9 cellular contexts compared by ENCODE assay signal in the genomic region with DNA sequence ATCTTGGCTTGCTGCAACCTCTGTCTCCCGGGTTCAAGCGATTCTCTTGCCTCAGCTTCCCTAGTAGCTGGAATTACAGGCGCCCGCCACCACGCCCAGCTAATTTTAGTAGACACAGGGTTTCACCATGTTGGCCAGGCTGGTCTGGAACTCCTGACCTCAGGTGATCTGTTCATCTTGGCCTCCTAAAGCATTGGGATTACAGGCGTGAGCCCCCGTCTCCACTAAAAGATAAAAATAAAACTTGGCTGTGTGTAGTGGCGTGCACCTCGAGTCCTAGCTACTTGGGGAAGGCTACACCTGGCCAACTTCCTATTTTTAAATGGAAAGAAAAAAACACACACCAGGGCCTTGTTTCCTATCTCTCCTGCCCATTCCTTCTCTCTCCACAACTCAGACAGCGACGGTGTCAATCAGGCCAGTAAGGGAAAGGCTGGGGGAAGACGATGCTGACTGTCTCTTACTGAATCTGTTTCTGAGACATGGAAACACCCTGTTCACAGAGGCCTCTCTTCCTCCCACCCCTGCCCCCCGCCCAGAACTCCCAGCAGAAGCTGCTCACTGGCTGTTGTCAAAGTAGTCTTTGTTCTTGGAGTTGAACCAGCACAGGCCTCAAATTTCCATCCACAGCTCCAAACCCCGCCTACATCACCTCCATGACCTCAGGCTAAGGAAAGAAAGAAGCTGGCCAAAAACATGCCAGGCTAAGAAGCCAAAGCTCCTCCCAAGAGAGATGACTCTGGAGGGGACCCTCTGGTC.
DNase-seq lines count a peak whose midpoint lies in the region; ATAC-seq and TF ChIP-seq lines count a peak whose summit lies in the region.
"Had no signal": no experiment of that assay in that cellular context is flagged by ENCODE, and none has a peak within 500 bp of the region (broad histone marks: within the 10 kb centered on the region; RNA-seq: fewer than 3 reads in every experiment).

No MANE protein-coding gene starts in this region.

- H3K36me3 Mint-ChIP-seq in osteocyte (ENCODE audit: unreplicated experiment): no peaks in the 10 kb centered on the region

- no peak for TF ChIP-seq RAD21 in SK-N-SH (IDR thresholded peaks at IDR 0.05; ENCODE audit: low read length)

- H3K36me3 ChIP-seq in BLaER1: peaks cover 35% of the 10 kb centered on the region
- H3K36me3 ChIP-seq in SK-N-SH (replicated peaks in 1 of 2; ENCODE audit: control insufficient read depth in 1 of 2, insufficient read depth in 2 of 2, low read length in 1 of 2): no peaks in the 10 kb centered on the region

- POLR2A ChIA-PET in SK-N-SH (lab: Yijun Ruan, JAX): no interaction called here

- H3K9me3 Mint-ChIP-seq in osteocyte (ENCODE audit: unreplicated experiment): no peaks in the 10 kb centered on the region
- H3K9me3 Mint-ChIP-seq: activated CD8-positive, alpha-beta T cell treated with anti-CD3 and anti-CD28 coated beads for 36 hours had no signal

- peaks cover 80% of the 10 kb centered on the region for H4K20me1 ChIP-seq in BLaER1
- H4K20me1 ChIP-seq in SK-N-SH (ENCODE audit: insufficient read depth): no peaks in the 10 kb centered on the region

- TF ChIP-seq EP300 in SK-N-SH (IDR thresholded peaks at IDR 0.05; ENCODE audit: borderline replicate concordance in 1 of 2, low read depth in 1 of 2, low read length in 1 of 2): no peak

- no peaks in the 10 kb centered on the region for H3K79me2 ChIP-seq in SK-N-SH (ENCODE audit: insufficient read depth)

- peaks cover 80% of the 10 kb centered on the region for H3K4me1 Mint-ChIP-seq in osteocyte (ENCODE audit: unreplicated experiment)

- H2AFZ ChIP-seq in SK-N-SH (ENCODE audit: low read depth): no peak overlapping the region

- no peak overlapping the region for H3K4me3 ChIP-seq in BLaER1
- H3K4me3 ChIP-seq in SK-N-SH (ENCODE audit: low read depth in 2 of 2, low read length in 1 of 2): no peak overlapping the region

- H3K4me1 ChIP-seq in BLaER1 (peaks cover 91% of the 10 kb centered on the region), SK-N-SH (ENCODE audit: control insufficient read depth in 1 of 2, insufficient read depth in 2 of 2, low read depth in 1 of 2, low read length in 1 of 2) (no peaks in the 10 kb centered on the region; a peak in 1 of 4 replicates), foreskin keratinocyte (peaks cover 24% of the 10 kb centered on the region)

- H3K9ac ChIP-seq in BLaER1 (0 out of 2 replicates have a peak overlapping the region, but pooled peaks have one; percentile 23), SK-N-SH (no peak overlapping the region)

- H3K4me3 Mint-ChIP-seq in osteocyte (ENCODE audit: unreplicated experiment): peak overlapping the region; percentile 48
- H3K4me3 Mint-ChIP-seq: activated CD8-positive, alpha-beta T cell treated with anti-CD3 and anti-CD28 coated beads for 36 hours had no signal

- H3K27ac Mint-ChIP-seq in osteocyte (ENCODE audit: unreplicated experiment): peak overlapping the region; percentile 91
- H3K27ac Mint-ChIP-seq: activated CD8-positive, alpha-beta T cell treated with anti-CD3 and anti-CD28 coated beads for 36 hours had no signal

- DNase-seq in SK-N-SH (no peak), foreskin keratinocyte (peak in 1 of 2 donors; percentile 77), osteocyte (ENCODE audit: extremely low spot score, unreplicated experiment) (no peak), cerebellar nuclear complex (lab: John Stamatoyannopoulos, UW) (no peak), NCI-H1694 treated with DMSO at 0.1 percent for 48 hours (lab: John Stamatoyannopoulos, UW) (no peak)
- DNase-seq: activated CD8-positive, alpha-beta T cell treated with anti-CD3 and anti-CD28 coated beads for 36 hours had no signal

- ATAC-seq in foreskin keratinocyte: peak; percentile 15
- ATAC-seq in GM18519 (IDR thresholded peaks at IDR 0.05; ENCODE audit: low FRiP score, unreplicated experiment): no peak
- ATAC-seq in HG02885 (IDR thresholded peaks at IDR 0.05; ENCODE audit: poor library complexity, unreplicated experiment): no peak
- ATAC-seq: activated CD8-positive, alpha-beta T cell treated with anti-CD3 and anti-CD28 coated beads for 36 hours had no signal

- peak overlapping the region; percentile 40 for H3K27ac ChIP-seq in BLaER1
- H3K27ac ChIP-seq in SK-N-SH (ENCODE audit: low read depth in 2 of 2, low read length in 1 of 2): no peak overlapping the region
- H3K27ac ChIP-seq in foreskin keratinocyte: peak overlapping the region; percentile 55

- no peaks in the 10 kb centered on the region for H3K27me3 ChIP-seq in BLaER1
- peaks cover 13% of the 10 kb centered on the region; the same call in 1 of the 2 replicates for H3K27me3 ChIP-seq in SK-N-SH (ENCODE audit: insufficient read depth)
- H3K27me3 ChIP-seq in foreskin keratinocyte: no peaks in the 10 kb centered on the region

- CTCF ChIA-PET in SK-N-SH (lab: Yijun Ruan, JAX): no interaction called here

- no peaks in the 10 kb centered on the region for H3K27me3 Mint-ChIP-seq in osteocyte (ENCODE audit: unreplicated experiment)

- H3K9me3 ChIP-seq in BLaER1: no peaks in the 10 kb centered on the region
- no peaks in the 10 kb centered on the region for H3K9me3 ChIP-seq in SK-N-SH

- TF ChIP-seq CTCF in SK-N-SH (IDR thresholded peaks at IDR 0.05) (no peak), foreskin keratinocyte (conservative IDR thresholded peaks at IDR 0.05) (no peak), osteocyte (IDR thresholded peaks at IDR 0.05) (no peak)

- peaks cover 2% of the 10 kb centered on the region for H3F3A ChIP-seq in SK-N-SH (replicated peaks; ENCODE audit: insufficient read depth)

- H3K9me2 ChIP-seq in SK-N-SH: no peaks in the 10 kb centered on the region

- 83% methylated on average over 14 of the region's 14 CpGs for WGBS in SK-N-SH (ENCODE audit: low lambda C conversion rate)

- H3K4me2 ChIP-seq in BLaER1: peak overlapping the region; percentile 56
- no peak overlapping the region for H3K4me2 ChIP-seq in SK-N-SH

TF ChIP-seq in SK-N-SH, 30 proteins besides CTCF, POLR2A, EP300 and RAD21:
- TF ChIP-seq GABPA (IDR thresholded peaks at IDR 0.05; ENCODE audit: low read depth): no peak
- no peak for TF ChIP-seq RCOR1 (IDR thresholded peaks at IDR 0.05; ENCODE audit: low read length)
- TF ChIP-seq NFIC (IDR thresholded peaks at IDR 0.05; ENCODE audit: borderline replicate concordance): 0 out of 2 replicates have a peak, but pooled peaks have one; percentile 17

Comparison
In these comparisons a context has a peak if more than half of its experiments do, and no peak if none do; other contexts are left out.
1. H3K27ac ChIP-seq: peak in BLaER1 (single experiment) and foreskin keratinocyte (single experiment); none in SK-N-SH (0 of 2).